Comparison of ENCODE assay signal across 1 cellular context in genomic region chr12:52389313-52390207, GRCh38.
TF ChIP-seq lines count a peak whose summit lies in the region.

No MANE protein-coding gene starts in this region.

TF ChIP-seq in H1, 55 proteins besides CTCF, POLR2A, EP300 and RAD21 (continued from another document):
- TF ChIP-seq CTBP2 (IDR thresholded peaks at IDR 0.05; ENCODE audit: borderline replicate concordance, insufficient read depth, insufficient read length, low read length) (no peak), GTF2F1 (IDR thresholded peaks at IDR 0.05; ENCODE audit: borderline replicate concordance, low read depth, low read length) (no peak), BCL11A (IDR thresholded peaks at IDR 0.05; ENCODE audit: low read depth in 2 of 2, low read length in 2 of 2) (no peak), CBX8 (IDR thresholded peaks at IDR 0.05; ENCODE audit: borderline replicate concordance, low read depth, low read length) (no peak), HDAC2 (IDR thresholded peaks at IDR 0.05; ENCODE audit: borderline replicate concordance in 1 of 2, low read depth in 2 of 2, low read length in 2 of 2) (no peak), CEBPB (IDR thresholded peaks at IDR 0.05; ENCODE audit: low read depth, low read length) (no peak), SIRT6 (IDR thresholded peaks at IDR 0.05; ENCODE audit: low read length) (no peak)
TF ChIP-seq in H1: peak in this region for 0.
